ENCODE assay signal across 16 cellular contexts in the genomic region with DNA sequence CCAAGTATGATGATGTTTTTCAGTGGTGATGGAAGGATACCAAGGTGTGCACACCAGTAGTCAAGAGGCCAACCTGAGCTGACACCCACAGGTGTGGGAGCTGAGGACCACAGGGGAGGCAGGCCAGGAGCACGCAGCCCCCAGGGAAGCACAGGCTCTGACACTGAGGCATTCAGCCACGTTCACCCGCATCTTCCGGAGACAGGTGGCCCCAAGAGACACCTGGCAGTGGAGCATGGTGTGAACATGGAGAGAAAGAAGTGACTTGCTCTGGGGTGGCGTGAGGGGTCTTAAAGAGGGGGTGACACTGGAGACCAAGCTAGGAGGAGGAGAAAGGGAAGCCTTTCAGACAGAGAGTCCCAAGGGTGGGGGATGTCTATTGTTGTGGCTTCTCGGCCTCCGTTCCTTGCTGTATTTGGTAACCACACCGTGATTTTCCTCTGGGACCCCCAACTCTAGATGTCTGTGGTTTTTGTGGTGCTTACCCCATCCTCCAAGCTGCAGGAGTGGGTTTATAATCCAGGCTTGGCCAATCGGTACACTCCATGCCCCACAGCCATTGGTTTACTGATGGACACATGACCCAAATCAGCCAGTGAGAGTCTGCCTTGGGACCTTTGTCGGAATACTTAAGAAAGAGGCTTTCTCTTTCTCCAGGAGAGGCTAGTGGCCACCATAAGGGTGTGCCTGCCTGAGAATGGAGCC.
DNase-seq lines count a peak whose midpoint lies in the region; ATAC-seq, FAIRE-seq and TF ChIP-seq lines count a peak whose summit lies in the region.
"Had no signal": no experiment of that assay in that cellular context is flagged by ENCODE, and none has a peak within 500 bp of the region (broad histone marks: within the 10 kb centered on the region; RNA-seq: fewer than 3 reads in every experiment).

No MANE protein-coding gene starts in this region.

- no peak overlapping the region for H3K9ac ChIP-seq in kidney (ENCODE audit: low read length in 2 of 2)

- FAIRE-seq in kidney (lab: Jason Lieb, UNC), result no peak
- FAIRE-seq: A549, GM12878, GM18507 had no signal

- DNase-seq in D341Med (ENCODE audit: low spot score), result peak; percentile 3
- DNase-seq in Jurkat, Clone E6-1 (ENCODE audit: low read depth, low spot score), result peak; percentile 32
- peak; percentile 21 for DNase-seq in kidney
- DNase-seq in ureter (ENCODE audit: low spot score), result peak; percentile 27
- DNase-seq in midbrain (lab: John Stamatoyannopoulos, UW), result no peak
- DNase-seq in stimulated activated CD4-positive, alpha-beta T cell treated with anti-CD3 and anti-CD28 coated beads, Interleukin-12 subunit alpha, Interleukin-12 subunit beta, amount 100 ng/mL, for 4 hours, result no peak
- DNase-seq: BE2C; Caco-2; CD8-positive, alpha-beta memory T cell; DMS53; GOT3; H9 had no signal

- no peak overlapping the region for H3K27ac ChIP-seq in kidney (ENCODE audit: low read depth in 2 of 2, low read length in 2 of 2)
- H3K27ac ChIP-seq: A549 had no signal

- TF ChIP-seq CTCF in kidney (IDR thresholded peaks at IDR 0.05; ENCODE audit: borderline replicate concordance, extremely low read depth, insufficient read depth), result no peak

- H3K4me1 ChIP-seq in kidney (ENCODE audit: control insufficient read depth in 1 of 2, insufficient read depth in 1 of 2, low read depth in 1 of 2, low read length in 2 of 2), result no peaks in the 10 kb centered on the region
- H3K4me1 ChIP-seq: Caco-2 had no signal

- no peak overlapping the region for H3K4me3 ChIP-seq in Jurkat, Clone E6-1 (ENCODE audit: low read length)
- H3K4me3 ChIP-seq in kidney (ENCODE audit: low read length in 2 of 2), result no peak overlapping the region
- H3K4me3 ChIP-seq: A549, GM12878 had no signal

- intact Hi-C loops in kidney (cut with DNase I), result no loop called here

- no peaks in the 10 kb centered on the region for H3K9me3 ChIP-seq in kidney (ENCODE audit: control insufficient read depth in 1 of 2, low read length in 2 of 2)
- H3K9me3 ChIP-seq: A549, BE2C, Caco-2 had no signal

- no peak for ATAC-seq in HG03196 (IDR thresholded peaks at IDR 0.05; ENCODE audit: unreplicated experiment)
- ATAC-seq: A549, GM12878 had no signal

- no peaks in the 10 kb centered on the region for H3K36me3 ChIP-seq in kidney (ENCODE audit: control insufficient read depth in 1 of 2, insufficient read depth in 2 of 2, low read length in 2 of 2)
- H3K36me3 ChIP-seq: BE2C had no signal

Comparison
In these comparisons a context has a peak if more than half of its experiments do, and no peak if none do; other contexts are left out.
1. DNase-seq: peak in D341Med (single experiment), Jurkat, Clone E6-1 (single experiment), kidney (single experiment) and ureter (single experiment); none in midbrain (single experiment) and stimulated activated CD4-positive, alpha-beta T cell treated with anti-CD3 and anti-CD28 coated beads, Interleukin-12 subunit alpha, Interleukin-12 subunit beta, amount 100 ng/mL, for 4 hours (single experiment).